ENCODE assay signal across 1 cellular context in the genomic region with DNA sequence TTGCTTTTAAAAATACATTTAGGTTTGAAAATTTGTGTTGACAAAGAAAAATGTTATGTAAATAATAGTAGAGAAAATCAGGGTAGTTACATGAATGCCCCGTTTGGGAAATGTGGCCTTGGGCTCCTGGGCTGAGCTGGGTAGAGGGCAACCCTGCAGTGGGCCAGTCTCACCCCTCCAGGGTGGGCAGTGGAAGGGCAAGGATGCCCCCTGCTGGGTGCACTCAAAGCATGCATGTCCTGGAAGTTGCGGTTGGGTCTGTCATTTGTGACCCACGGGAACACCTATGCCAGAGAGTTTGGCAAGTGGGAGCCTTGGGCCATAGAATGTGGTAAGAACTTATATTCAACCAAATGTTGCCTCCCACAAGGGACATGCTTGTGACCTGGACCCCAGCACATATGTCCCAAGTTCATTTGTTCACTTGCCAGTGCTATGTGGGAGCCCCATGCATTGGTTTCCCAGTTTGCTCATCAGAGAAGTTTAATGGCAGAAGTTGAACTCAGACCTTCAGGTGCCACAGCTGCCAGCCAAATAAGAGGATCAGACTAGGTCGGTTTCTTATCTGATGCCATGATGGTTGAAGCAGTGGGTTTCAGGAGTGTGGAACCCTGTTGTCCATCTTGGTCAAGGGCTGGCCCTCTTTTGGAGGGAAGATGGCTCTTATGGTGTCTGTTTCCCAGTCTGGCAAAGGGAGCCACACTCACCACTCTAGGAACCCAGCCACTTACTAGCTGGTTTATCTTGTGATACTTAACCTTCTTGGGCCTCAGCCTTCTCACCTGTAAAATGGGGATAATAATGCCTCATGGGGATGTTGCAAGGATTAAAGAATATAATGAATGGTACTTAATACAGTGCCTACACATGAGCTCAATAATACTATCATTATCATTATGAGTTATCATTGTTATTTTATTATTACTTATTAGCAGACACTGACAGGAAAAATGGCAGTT.
TF ChIP-seq lines count a peak whose summit lies in the region.

No MANE protein-coding gene starts in this region.

TF ChIP-seq in endothelial cell of umbilical vein, 7 proteins besides CTCF, POLR2A, EP300 and RAD21 (continued from another document):
- no peak for TF ChIP-seq EZH2 (IDR thresholded peaks at IDR 0.05; ENCODE audit: borderline replicate concordance, low read depth, low read length, severe bottlenecking)
- TF ChIP-seq POLR2AphosphoS5 (IDR thresholded peaks at IDR 0.05; ENCODE audit: insufficient read depth, low read depth, low read length): no peak
